Comparison of ENCODE assay signal across 31 cellular contexts in the genomic region with DNA sequence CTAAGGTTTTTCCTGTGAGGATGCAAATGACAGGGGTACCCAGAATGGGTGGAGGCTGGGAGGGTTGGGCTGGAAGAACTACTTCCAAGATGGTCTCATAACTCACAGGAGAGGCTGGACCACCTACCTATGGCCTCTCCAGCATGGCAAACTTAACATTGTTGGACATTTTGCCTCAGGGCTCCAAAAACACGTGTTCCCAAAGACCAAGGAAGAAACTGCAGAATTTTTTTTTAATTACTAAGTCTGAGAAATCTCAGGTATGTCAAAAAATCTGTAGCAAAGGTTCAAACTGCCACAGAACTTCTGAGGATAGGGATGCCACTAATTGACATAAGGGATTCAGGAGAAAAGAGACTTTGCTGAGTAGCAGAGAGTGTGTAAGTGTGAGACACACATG.
DNase-seq lines count a peak whose midpoint lies in the region.
"Had no signal": no experiment of that assay in that cellular context is flagged by ENCODE, and none has a peak within 500 bp of the region (broad histone marks: within the 10 kb centered on the region; RNA-seq: fewer than 3 reads in every experiment).

No MANE protein-coding gene starts in this region.

- no peaks in the 10 kb centered on the region for H3K9me3 ChIP-seq in mesenchymal stem cell (ENCODE audit: control insufficient read depth, low read length)
- no peaks in the 10 kb centered on the region for H3K9me3 ChIP-seq in trophoblast cell (ENCODE audit: insufficient read depth, low read depth, low read length)
- H3K9me3 ChIP-seq: A549; BE2C; BLaER1; BLaER1 treated with 17β-estradiol and CSF1 and Interleukin-3, amounts not matched to agents 10 nM and 100 nM; Caco-2 had no signal

- H3K27me3 ChIP-seq in mesenchymal stem cell (ENCODE audit: control insufficient read depth in 1 of 2, insufficient read depth in 1 of 2, low read length in 2 of 2) = no peaks in the 10 kb centered on the region
- no peaks in the 10 kb centered on the region for H3K27me3 ChIP-seq in mesendoderm (ENCODE audit: insufficient read depth, low read length, poor library complexity)
- no peaks in the 10 kb centered on the region for H3K27me3 ChIP-seq in trophoblast cell (ENCODE audit: insufficient read depth, low read length)
- H3K27me3 ChIP-seq: BE2C; BLaER1; BLaER1 treated with 17β-estradiol and CSF1 and Interleukin-3, amounts not matched to agents 10 nM and 100 nM had no signal

- H3K27ac ChIP-seq in mesenchymal stem cell (ENCODE audit: low read length, poor library complexity, severe bottlenecking) (no peak overlapping the region), mesendoderm (ENCODE audit: low read depth, low read length) (peak overlapping the region; percentile 10), trophoblast cell (ENCODE audit: low read depth, low read length) (no peak overlapping the region)
- H3K27ac ChIP-seq: 22Rv1; A549; BLaER1; BLaER1 treated with 17β-estradiol and CSF1 and Interleukin-3, amounts not matched to agents 10 nM and 100 nM; C4-2B had no signal

- H3K18ac ChIP-seq in mesenchymal stem cell (ENCODE audit: low read depth in 1 of 2, low read length in 2 of 2) (no peak overlapping the region), mesendoderm (ENCODE audit: low read length) (peak overlapping the region; percentile 52), trophoblast cell (ENCODE audit: low read length) (no peak overlapping the region)

- peak overlapping the region; percentile 64 for H3K56ac ChIP-seq in mesendoderm (ENCODE audit: low read length)

- H3K4ac ChIP-seq in mesenchymal stem cell (ENCODE audit: low read depth in 1 of 2, low read length in 2 of 2) = no peak overlapping the region
- no peak overlapping the region for H3K4ac ChIP-seq in mesendoderm (ENCODE audit: low read depth, low read length)
- no peak overlapping the region for H3K4ac ChIP-seq in trophoblast cell (ENCODE audit: low read depth, low read length)

- H4K91ac ChIP-seq in mesenchymal stem cell (ENCODE audit: low read length) (no peak overlapping the region), trophoblast cell (ENCODE audit: low read depth, low read length) (no peak overlapping the region)

- no peak overlapping the region for H2BK5ac ChIP-seq in mesenchymal stem cell (ENCODE audit: low read depth, low read length, poor library complexity, severe bottlenecking)
- H2BK5ac ChIP-seq in mesendoderm (ENCODE audit: low read length) = no peak overlapping the region
- no peak overlapping the region for H2BK5ac ChIP-seq in trophoblast cell (ENCODE audit: low read depth, low read length, poor library complexity)

- H2BK15ac ChIP-seq in mesenchymal stem cell (ENCODE audit: low read depth, poor library complexity, severe bottlenecking) (no peak overlapping the region), mesendoderm (replicated peaks; ENCODE audit: low read depth) (no peak overlapping the region)

- H3K23ac ChIP-seq in mesenchymal stem cell (ENCODE audit: low read length in 2 of 2) (no peak overlapping the region), mesendoderm (ENCODE audit: low read length) (no peak overlapping the region), trophoblast cell (ENCODE audit: low read length) (no peak overlapping the region)

- H3K9ac ChIP-seq in mesenchymal stem cell (ENCODE audit: low read length) (no peak overlapping the region), mesendoderm (ENCODE audit: low read length) (no peak overlapping the region), trophoblast cell (ENCODE audit: low read length) (no peak overlapping the region)
- H3K9ac ChIP-seq: BLaER1; BLaER1 treated with 17β-estradiol and CSF1 and Interleukin-3, amounts not matched to agents 10 nM and 100 nM had no signal

- H4K12ac ChIP-seq in trophoblast cell (ENCODE audit: low read depth, low read length) = no peak overlapping the region

- no peaks in the 10 kb centered on the region for H3K79me1 ChIP-seq in mesenchymal stem cell (replicated peaks; ENCODE audit: low read length, poor library complexity, severe bottlenecking)
- no peaks in the 10 kb centered on the region for H3K79me1 ChIP-seq in mesendoderm (ENCODE audit: low read length)
- no peaks in the 10 kb centered on the region for H3K79me1 ChIP-seq in trophoblast cell (ENCODE audit: low read length)

- H2BK12ac ChIP-seq in mesenchymal stem cell (ENCODE audit: low read length in 2 of 2) (no peak overlapping the region), trophoblast cell (ENCODE audit: low read length) (no peak overlapping the region)

- DNase-seq in mesenchymal stem cell (no peak), mesendoderm (no peak), trophoblast cell (peak; percentile 67 to 90), posterior vena cava (ENCODE audit: low spot score) (no peak), mucosa of gallbladder (ENCODE audit: low spot score) (no peak)
- no peak for DNase-seq in stimulated activated CD4-positive, alpha-beta T cell treated with anti-CD3 and anti-CD28 coated beads, Interleukin-12 subunit alpha, Interleukin-12 subunit beta, amount 100 ng/mL, for 4 hours
- DNase-seq: 8988T; ACHN; AML-193; BE2C; C1 segment of cervical spinal cord; Caco-2; Calu3; CD4-positive, alpha-beta memory T cell; CD4-positive, alpha-beta T cell; CD4-positive, CD25-positive, alpha-beta regulatory T cell; CD8-positive, alpha-beta memory T cell; CD8-positive, alpha-beta T cell; COR-L47; DMS 273 treated with DMSO at 0.1 percent for 48 hours; DMS153; DMS53; DMS79; DMS79 treated with DMSO at 0.1 percent for 48 hours; DND-41; EL had no signal

- H3K4me3 ChIP-seq in mesenchymal stem cell (ENCODE audit: insufficient read depth in 1 of 2, low read depth in 1 of 2, low read length in 2 of 2) (no peak overlapping the region), mesendoderm (ENCODE audit: low read length) (no peak overlapping the region), trophoblast cell (ENCODE audit: low read depth, low read length) (no peak overlapping the region)
- H3K4me3 ChIP-seq: A549; BLaER1; BLaER1 treated with 17β-estradiol and CSF1 and Interleukin-3, amounts not matched to agents 10 nM and 100 nM had no signal

- H3K14ac ChIP-seq in mesenchymal stem cell (ENCODE audit: low read length in 2 of 2) = no peak overlapping the region
- H3K14ac ChIP-seq in trophoblast cell (ENCODE audit: low read length) = no peak overlapping the region

- no peak overlapping the region for H4K5ac ChIP-seq in mesendoderm (ENCODE audit: low read length)

- H3K4me1 ChIP-seq in mesenchymal stem cell (ENCODE audit: control insufficient read depth, insufficient read depth, low read depth, low read length) (peaks cover 3% of the 10 kb centered on the region), mesendoderm (ENCODE audit: control insufficient read depth, low read depth, low read length) (peaks cover 2% of the 10 kb centered on the region), trophoblast cell (ENCODE audit: control insufficient read depth in 1 of 2, insufficient read depth in 2 of 2, low read length in 2 of 2) (peaks cover 5 to 7% of the 10 kb centered on the region in 2 experiments)
- H3K4me1 ChIP-seq: A549, BE2C, BLaER1, Caco-2 had no signal

- H2AFZ ChIP-seq in mesenchymal stem cell (ENCODE audit: low read depth, low read length) (no peak overlapping the region), trophoblast cell (ENCODE audit: insufficient read depth, low read length, poor library complexity) (no peak overlapping the region)

- peak overlapping the region; percentile 37 for H2BK120ac ChIP-seq in mesenchymal stem cell (ENCODE audit: low read depth, low read length)
- H2BK120ac ChIP-seq in mesendoderm (ENCODE audit: low read depth, low read length) = peak overlapping the region; percentile 73
- no peak overlapping the region for H2BK120ac ChIP-seq in trophoblast cell (ENCODE audit: insufficient read depth, low read length, poor library complexity)

- H3K4me2 ChIP-seq in mesenchymal stem cell (ENCODE audit: low read length, poor library complexity, severe bottlenecking) = no peak overlapping the region
- H3K4me2 ChIP-seq in mesendoderm (ENCODE audit: low read length) = no peak overlapping the region
- H3K4me2 ChIP-seq in trophoblast cell (ENCODE audit: low read length) = no peak overlapping the region
- H3K4me2 ChIP-seq: A549; BLaER1; BLaER1 treated with 17β-estradiol and CSF1 and Interleukin-3, amounts not matched to agents 10 nM and 100 nM had no signal

- H2AK5ac ChIP-seq in mesenchymal stem cell (ENCODE audit: low read length, severe bottlenecking) (no peak overlapping the region), mesendoderm (ENCODE audit: low read length) (peak overlapping the region; percentile 28), trophoblast cell (ENCODE audit: low read length) (no peak overlapping the region)

- intact Hi-C loops in posterior vena cava (cut with DNase I) = no loop called here

- H3K36me3 ChIP-seq in mesenchymal stem cell (ENCODE audit: control insufficient read depth in 1 of 2, insufficient read depth in 2 of 2, low read depth in 1 of 2, low read length in 2 of 2) (no peaks in the 10 kb centered on the region), mesendoderm (ENCODE audit: control insufficient read depth, insufficient read depth, low read length) (no peaks in the 10 kb centered on the region), trophoblast cell (ENCODE audit: control insufficient read depth in 1 of 2, insufficient read depth in 2 of 2, low read length in 2 of 2) (no peaks in the 10 kb centered on the region)
- H3K36me3 ChIP-seq: BE2C; BLaER1; BLaER1 treated with 17β-estradiol and CSF1 and Interleukin-3, amounts not matched to agents 10 nM and 100 nM had no signal

- H3K79me2 ChIP-seq in mesendoderm (ENCODE audit: control insufficient read depth, insufficient read depth, low read length) (no peaks in the 10 kb centered on the region), trophoblast cell (ENCODE audit: control insufficient read depth, insufficient read depth, low read length, poor library complexity) (no peaks in the 10 kb centered on the region)

- no CpG with 5 or more reads among the region's 1 CpG for WGBS in mesenchymal stem cell
- WGBS in mesendoderm (ENCODE audit: extremely low coverage, insufficient coverage, low lambda C conversion rate) = no CpG with 5 or more reads among the region's 1 CpG
- WGBS in trophoblast cell (ENCODE audit: extremely low coverage, insufficient coverage, insufficient read length) = no CpG with 5 or more reads among the region's 1 CpG

- no peak overlapping the region for H4K8ac ChIP-seq in mesenchymal stem cell (ENCODE audit: low read length)
- H4K8ac ChIP-seq in mesendoderm (ENCODE audit: low read depth, low read length) = no peak overlapping the region
- no peak overlapping the region for H4K8ac ChIP-seq in trophoblast cell (ENCODE audit: low read depth, low read length)

Comparison
In these comparisons a context has a peak if more than half of its experiments do, and no peak if none do; other contexts are left out.
1. DNase-seq: peak in trophoblast cell (2 of 2); none in mesenchymal stem cell (single experiment), mesendoderm (single experiment), posterior vena cava (single experiment), stimulated activated CD4-positive, alpha-beta T cell treated with anti-CD3 and anti-CD28 coated beads, Interleukin-12 subunit alpha, Interleukin-12 subunit beta, amount 100 ng/mL, for 4 hours (single experiment) and mucosa of gallbladder (single experiment).